ENCODE assay signal across 26 cellular contexts in the genomic region with DNA sequence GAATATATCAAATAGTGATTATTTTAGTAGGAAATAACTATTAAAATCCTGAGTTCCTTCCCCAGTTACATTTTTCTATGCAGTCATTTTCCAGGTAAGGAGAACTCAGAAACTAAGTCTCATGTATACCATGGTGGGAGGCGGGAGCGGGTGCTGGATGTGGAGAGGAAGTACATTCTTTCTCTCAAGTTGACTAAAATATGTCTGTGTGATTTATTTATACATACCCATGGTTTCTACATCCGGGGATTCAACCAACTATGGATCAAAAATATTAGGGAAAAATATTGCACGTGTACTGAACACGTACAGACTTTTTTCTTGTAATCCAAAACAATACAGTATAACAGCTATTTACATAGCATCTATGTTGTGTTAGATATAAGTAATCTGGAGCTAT. TPM values are rescaled to one million over a fixed set of nuclear protein-coding genes. Genes with fewer than 3 reads are reported as not detected.
A peak's percentile ranks its signal among the peaks of the same experiment; 100 is the strongest.
DNase-seq lines count a peak whose midpoint lies in the region; ATAC-seq, FAIRE-seq and TF ChIP-seq lines count a peak whose summit lies in the region.
"Had no signal": no experiment of that assay in that cellular context is flagged by ENCODE, and none has a peak within 500 bp of the region (broad histone marks: within the 10 kb centered on the region; RNA-seq: fewer than 3 reads in every experiment).

No MANE protein-coding gene starts in this region.

- no peaks in the 10 kb centered on the region for H3K9me3 Mint-ChIP-seq in stimulated activated memory B cell treated with anti-CD40 and anti-IgM and Interleukin-4, amounts not matched to agents 10 μg/mL and 1 μg/mL and 100 μg/mL, for 72 hours
- H3K9me3 Mint-ChIP-seq: GM23338; stimulated activated naive CD8-positive, alpha-beta T cell treated with anti-CD3 and anti-CD28 coated beads, Interleukin-15, amount 100 ng/mL, for 72 hours; T-helper 1 cell treated with Interleukin-12 subunit alpha and Interleukin-12 subunit beta and Interleukin-4 antibody, amounts not matched to agents 30 μg/mL and 1 μg/mL, for 36 hours had no signal

- peaks cover 61% of the 10 kb centered on the region for H3K4me1 Mint-ChIP-seq in stimulated activated memory B cell treated with anti-CD40 and anti-IgM and Interleukin-4, amounts not matched to agents 10 μg/mL and 1 μg/mL and 100 μg/mL, for 72 hours

- no peak overlapping the region for H3K4me3 Mint-ChIP-seq in stimulated activated memory B cell treated with anti-CD40 and anti-IgM and Interleukin-4, amounts not matched to agents 10 μg/mL and 1 μg/mL and 100 μg/mL, for 72 hours
- H3K4me3 Mint-ChIP-seq: GM23338 had no signal

- H3K9ac ChIP-seq in SU-DHL-6 (ENCODE audit: low read length) = no peak overlapping the region

- H3K27me3 Mint-ChIP-seq in stimulated activated memory B cell treated with anti-CD40 and anti-IgM and Interleukin-4, amounts not matched to agents 10 μg/mL and 1 μg/mL and 100 μg/mL, for 72 hours = no peaks in the 10 kb centered on the region
- H3K27me3 Mint-ChIP-seq: stimulated activated naive CD8-positive, alpha-beta T cell treated with anti-CD3 and anti-CD28 coated beads, Interleukin-15, amount 100 ng/mL, for 72 hours had no signal

- H3K27me3 ChIP-seq in SU-DHL-6 (ENCODE audit: low read length) = no peaks in the 10 kb centered on the region
- H3K27me3 ChIP-seq in body of pancreas = no peaks in the 10 kb centered on the region
- H3K27me3 ChIP-seq: adrenal gland had no signal

- TF ChIP-seq CTCF in SU-DHL-6 (IDR thresholded peaks at IDR 0.05; ENCODE audit: insufficient read depth, low read length, poor library complexity, severe bottlenecking) (no peak), GM13976 (IDR thresholded peaks at IDR 0.05; ENCODE audit: borderline replicate concordance, control extremely low read depth, extremely low read depth, insufficient read depth, missing control alignments) (no peak), body of pancreas (IDR thresholded peaks at IDR 0.05) (no peak)

- H3K79me2 ChIP-seq in SU-DHL-6 (ENCODE audit: insufficient read depth, low read length) = peaks cover 97% of the 10 kb centered on the region

- H3K9me3 ChIP-seq in SU-DHL-6 (ENCODE audit: insufficient read depth, low read length) (no peaks in the 10 kb centered on the region), body of pancreas (no peaks in the 10 kb centered on the region)
- H3K9me3 ChIP-seq: adrenal gland, Caco-2 had no signal

- DNase-seq in GM19239 (ENCODE audit: insufficient read length, low spot score) = no peak
- DNase-seq in dermis blood vessel endothelial cell = peak; percentile 32
- no peak for DNase-seq in GM13976 (ENCODE audit: low spot score)
- DNase-seq in SKM-1 treated with dmso at 0.1 percent for 144 hours (lab: John Stamatoyannopoulos, UW; ENCODE audit: unreplicated experiment) = no peak
- DNase-seq in body of pancreas = no peak
- DNase-seq: activated CD4-positive, alpha-beta T cell treated with anti-CD3 and anti-CD28 coated beads, Interleukin-2, amount 50 U/mL, for 48 hours; activated naive CD4-positive, alpha-beta T cell treated with Interleukin-2 at 50 U/mL for 16 hours; activated T-cell treated with anti-CD3 and anti-CD28 coated beads, Interleukin-2, amount 50 U/mL, for 48 hours; adrenal gland; Caco-2; effector CD4-positive, alpha-beta T cell; mesendoderm; NCI-H1694; NCI-H748 treated with DMSO at 0.1 percent for 48 hours; right cardiac atrium; RPMI8226; stimulated activated CD4-positive, alpha-beta T cell treated with anti-CD3 and anti-CD28 coated beads, Interleukin-1b, Interleukin-23, amount 100 ng/mL, for 48 hours; stimulated activated naive CD8-positive, alpha-beta T cell treated with anti-CD3 and anti-CD28 coated beads, Interleukin-15, amount 100 ng/mL, for 72 hours had no signal

- peaks cover 14% of the 10 kb centered on the region for H3K36me3 Mint-ChIP-seq in stimulated activated memory B cell treated with anti-CD40 and anti-IgM and Interleukin-4, amounts not matched to agents 10 μg/mL and 1 μg/mL and 100 μg/mL, for 72 hours

- no peaks in the 10 kb centered on the region for H3K9me2 ChIP-seq in SU-DHL-6 (replicated peaks; ENCODE audit: insufficient read depth, low read length)

- no peak overlapping the region for H2AFZ ChIP-seq in SU-DHL-6 (ENCODE audit: low read depth, low read length, severe bottlenecking)
- H2AFZ ChIP-seq: GM23338 had no signal

- H3K4me2 ChIP-seq in SU-DHL-6 (ENCODE audit: low read depth, low read length, poor library complexity, severe bottlenecking) = peak overlapping the region; percentile 4
- H3K4me2 ChIP-seq: GM23338 had no signal

- no peak for TF ChIP-seq POLR2A in body of pancreas (IDR thresholded peaks at IDR 0.05)

- FAIRE-seq in GM19239 (lab: Jason Lieb, UNC) = peak; percentile 63
- FAIRE-seq: G401.6, islet of Langerhans, TTC549 had no signal

- H3K4me1 ChIP-seq in body of pancreas = peaks cover 28% of the 10 kb centered on the region

- H3K36me3 ChIP-seq in SU-DHL-6 (ENCODE audit: low read length) = no peaks in the 10 kb centered on the region
- no peaks in the 10 kb centered on the region for H3K36me3 ChIP-seq in body of pancreas (replicated peaks in 1 of 2; ENCODE audit: insufficient read depth in 1 of 2, low read depth in 2 of 2)
- H3K36me3 ChIP-seq: adrenal gland had no signal

- peak overlapping the region; percentile 33 for H3K27ac Mint-ChIP-seq in stimulated activated memory B cell treated with anti-CD40 and anti-IgM and Interleukin-4, amounts not matched to agents 10 μg/mL and 1 μg/mL and 100 μg/mL, for 72 hours
- H3K27ac Mint-ChIP-seq: GM23338; T-helper 1 cell treated with Interleukin-12 subunit alpha and Interleukin-12 subunit beta and Interleukin-4 antibody, amounts not matched to agents 30 μg/mL and 1 μg/mL, for 36 hours had no signal

- H3K4me3 ChIP-seq in SU-DHL-6 (ENCODE audit: insufficient read depth, low read length, poor library complexity, severe bottlenecking) = no peak overlapping the region
- no peak overlapping the region for H3K4me3 ChIP-seq in body of pancreas
- H3K4me3 ChIP-seq: adrenal gland, GM23338 had no signal

- no peak for ATAC-seq in stimulated activated memory B cell treated with anti-CD40 and anti-IgM and Interleukin-4, amounts not matched to agents 10 μg/mL and 1 μg/mL and 100 μg/mL, for 72 hours
- no peak for ATAC-seq in body of pancreas
- ATAC-seq: GM23338; left lobe of liver; right cardiac atrium; stimulated activated naive CD8-positive, alpha-beta T cell treated with anti-CD3 and anti-CD28 coated beads, Interleukin-15, amount 100 ng/mL, for 72 hours had no signal

- H3K27ac ChIP-seq in SU-DHL-6 (ENCODE audit: low read depth, low read length) = no peak overlapping the region
- H3K27ac ChIP-seq in body of pancreas = no peak overlapping the region
- H3K27ac ChIP-seq: adrenal gland had no signal

- no peaks in the 10 kb centered on the region for H4K20me1 ChIP-seq in SU-DHL-6 (ENCODE audit: low read depth, low read length)

- in situ Hi-C loops in GM13976 (cut with MboI; ENCODE audit: low sequenced_read_pairs, unreplicated experiment) = no loop called here

- intact Hi-C loops in body of pancreas (cut with DNase I) = no loop called here

- peaks cover 27% of the 10 kb centered on the region for H3F3A ChIP-seq in SU-DHL-6 (ENCODE audit: insufficient read depth)

- 86 to 89% methylated on average over 5 of the region's 5 CpGs for WGBS in body of pancreas, 2 donors

RNA-seq across cellular contexts. Expression of gene ZCCHC2, which starts 6.8 kb away (rescaled TPM):
- 26.3 and 29.8 TPM in 2 replicates for total RNA-seq in dermis blood vessel endothelial cell
- 10 to 100 TPM; 10.4 to 14.2 TPM for total RNA-seq in body of pancreas
